In the genomic region with DNA sequence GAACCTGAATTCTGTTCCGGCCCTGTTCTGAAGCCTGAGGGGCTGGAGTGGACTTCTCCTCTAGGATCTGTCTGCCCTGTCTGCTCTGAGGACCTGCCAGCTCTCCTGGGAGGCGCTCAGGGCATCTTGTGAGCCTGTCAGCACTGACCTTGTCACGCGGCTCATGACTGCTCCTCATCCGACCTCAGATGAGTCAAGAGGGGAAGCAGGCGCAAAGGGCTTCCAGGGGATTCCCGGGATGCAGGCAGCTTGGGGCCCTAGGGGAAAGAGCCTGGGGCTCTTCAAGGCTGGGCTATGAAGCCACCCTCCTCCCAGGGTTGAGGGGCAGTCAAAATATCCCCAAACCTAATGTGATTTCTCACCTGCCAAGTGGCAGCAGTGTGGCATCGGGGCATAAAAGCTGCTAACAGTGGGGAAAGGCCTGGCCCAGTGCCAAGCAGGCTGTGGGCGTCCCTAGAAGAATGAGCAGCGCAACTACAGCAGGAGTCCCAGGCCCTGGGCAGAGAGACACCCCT, we compare ENCODE assay signal across 8 cellular contexts. TPM values are rescaled to one million over a fixed set of nuclear protein-coding genes. Genes with fewer than 3 reads are reported as not detected.
DNase-seq lines count a peak whose midpoint lies in the region; ATAC-seq and FAIRE-seq lines count a peak whose summit lies in the region.

No MANE protein-coding gene starts in this region.

- peaks cover 29% of the 10 kb centered on the region for H3K4me1 Mint-ChIP-seq in activated naive CD4-positive, alpha-beta T cell treated with anti-CD3 and anti-CD28 coated beads, Interleukin-2, amount 10 ng/mL, durations not matched to agents 7 days and 5 days

- intact Hi-C loops in cardiac septum (cut with DNase I) = no loop called here

- FAIRE-seq in GM18507 (lab: Jason Lieb, UNC) = peak; percentile 95
- no peak for FAIRE-seq in small intestine (lab: Jason Lieb, UNC)

- 18 to 33% (median 30%) methylated on average over 9 to 10 of the region's 10 CpGs for WGBS in small intestine, 3 donors

- no peaks in the 10 kb centered on the region for H3K9me3 Mint-ChIP-seq in activated naive CD4-positive, alpha-beta T cell treated with anti-CD3 and anti-CD28 coated beads, Interleukin-2, amount 10 ng/mL, durations not matched to agents 7 days and 5 days

- peak; percentile 55 for ATAC-seq in HG02870 (IDR thresholded peaks at IDR 0.05; ENCODE audit: unreplicated experiment)
- no peak for ATAC-seq in GM21360 (IDR thresholded peaks at IDR 0.05; ENCODE audit: unreplicated experiment)

- no peaks in the 10 kb centered on the region for H3K36me3 Mint-ChIP-seq in activated naive CD4-positive, alpha-beta T cell treated with anti-CD3 and anti-CD28 coated beads, Interleukin-2, amount 10 ng/mL, durations not matched to agents 7 days and 5 days

- no peak overlapping the region for H3K4me3 Mint-ChIP-seq in activated naive CD4-positive, alpha-beta T cell treated with anti-CD3 and anti-CD28 coated beads, Interleukin-2, amount 10 ng/mL, durations not matched to agents 7 days and 5 days

- H3K27ac Mint-ChIP-seq in activated naive CD4-positive, alpha-beta T cell treated with anti-CD3 and anti-CD28 coated beads, Interleukin-2, amount 10 ng/mL, durations not matched to agents 7 days and 5 days = peak overlapping the region; percentile 67

- CTCF ChIA-PET in activated naive CD4-positive, alpha-beta T cell treated with anti-CD3 and anti-CD28 coated beads, Interleukin-2, amount 10 ng/mL, durations not matched to agents 7 days and 5 days (lab: Charles Lee) = interaction anchor here (3.3 kb wide), 1 partner anchor 10 kb away, joined by 16 read pairs; no protein-coding TSS in a partner anchor

- H3K36me3 ChIP-seq in small intestine (ENCODE audit: control insufficient read depth in 2 of 2, insufficient read depth in 2 of 2, low read length in 2 of 2) = no peaks in the 10 kb centered on the region

- peak overlapping the region in 1 of 2 donors; percentile 72 for H3K27ac ChIP-seq in small intestine (ENCODE audit: low read depth in 1 of 2, low read length in 1 of 2)

- DNase-seq in GM18507 (ENCODE audit: extremely low spot score, insufficient read length, low read depth) (peak; percentile 37), SHP77 (lab: John Stamatoyannopoulos, UW) (peak; percentile 25 to 69), cardiac septum (ENCODE audit: low spot score) (peak; percentile 94), small intestine (peak; percentile 16), NAMALWA (ENCODE audit: low spot score) (no peak)
- DNase-seq in activated naive CD4-positive, alpha-beta T cell treated with anti-CD3 and anti-CD28 coated beads, Interleukin-2, amount 10 ng/mL, durations not matched to agents 7 days and 5 days = peak; percentile 42

- peaks cover 0 to 6% of the 10 kb centered on the region in 2 donors for H3K4me1 ChIP-seq in small intestine (ENCODE audit: control insufficient read depth in 2 of 2, insufficient read depth in 1 of 2, low read depth in 1 of 2, low read length in 1 of 2)

- H3K27me3 Mint-ChIP-seq in activated naive CD4-positive, alpha-beta T cell treated with anti-CD3 and anti-CD28 coated beads, Interleukin-2, amount 10 ng/mL, durations not matched to agents 7 days and 5 days = no peaks in the 10 kb centered on the region

- no peak overlapping the region for H3K4me3 ChIP-seq in small intestine (ENCODE audit: low read depth in 1 of 2, low read length in 2 of 2)

- H3K9me3 ChIP-seq in small intestine (ENCODE audit: control insufficient read depth, low read depth) = no peaks in the 10 kb centered on the region

- no peaks in the 10 kb centered on the region for H3K27me3 ChIP-seq in small intestine (ENCODE audit: control insufficient read depth in 2 of 2, insufficient read depth in 2 of 2, low read length in 2 of 2)

RNA-seq across cellular contexts. Expression of gene ANKDD1A, which starts 27.6 kb away (rescaled TPM):
- 1.4 TPM for total RNA-seq in cardiac septum
- 1 to 10 TPM in 1 of 3 donors, under 1 TPM in 1, not detected in 1; 0.81 to 1.7 TPM for polyA plus RNA-seq in small intestine

RNA-seq across cellular contexts. Expression of gene PLEKHO2, which starts 42.3 kb away (rescaled TPM):
- 10.4 TPM for total RNA-seq in cardiac septum
- polyA plus RNA-seq in small intestine = 10 to 100 TPM in 1 of 3 donors, 1 to 10 TPM in 2; 1.3 to 17.8 (median 9.2) TPM

RNA-seq across cellular contexts. Expression of gene PIF1, which starts 58.6 kb away (rescaled TPM):
- total RNA-seq in cardiac septum = 1.6 TPM
- 10 to 100 TPM in 1 of 3 donors, under 1 TPM in 2; 0.45 to 11.7 (median 0.81) TPM for polyA plus RNA-seq in small intestine
